In the genomic region with DNA sequence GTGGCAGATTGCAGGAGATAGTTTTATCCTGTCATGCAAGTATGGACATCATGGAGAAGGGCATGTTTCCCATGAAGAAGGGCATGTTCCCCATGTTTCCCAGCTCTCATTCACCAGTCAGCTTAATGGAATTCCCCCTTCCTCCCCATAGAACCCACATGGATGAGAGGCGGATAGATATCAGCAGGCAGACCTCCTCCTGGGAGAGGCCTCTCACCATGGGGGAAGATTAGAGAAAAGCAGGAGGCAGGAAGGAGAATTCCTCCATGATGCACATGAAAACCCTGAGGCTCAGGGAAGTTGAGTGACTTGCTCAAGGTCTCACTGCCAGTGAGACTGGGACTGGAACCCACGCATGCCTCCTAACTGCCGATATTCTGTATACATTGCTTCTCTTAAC, we compare ENCODE assay signal across 12 cellular contexts.
DNase-seq lines count a peak whose midpoint lies in the region; ATAC-seq and TF ChIP-seq lines count a peak whose summit lies in the region.
"Had no signal": no experiment of that assay in that cellular context is flagged by ENCODE, and none has a peak within 500 bp of the region (broad histone marks: within the 10 kb centered on the region; RNA-seq: fewer than 3 reads in every experiment).

No MANE protein-coding gene starts in this region.

- no peak for TF ChIP-seq POLR2A in prostate gland (IDR thresholded peaks at IDR 0.05)

- no peaks in the 10 kb centered on the region for H3K9me3 ChIP-seq in prostate gland
- H3K9me3 ChIP-seq: Caco-2, transverse colon had no signal

- no peaks in the 10 kb centered on the region for H3K27me3 ChIP-seq in prostate gland (replicated peaks; ENCODE audit: insufficient read depth)
- H3K27me3 ChIP-seq: hepatocyte, transverse colon had no signal

- H3K27me3 Mint-ChIP-seq in WTC11 (ENCODE audit: low read depth) = no peaks in the 10 kb centered on the region; the same call in 1 of the 2 replicates

- H3K4me3 Mint-ChIP-seq in WTC11 = no peak overlapping the region

- POLR2A ChIA-PET in WTC11 (lab: Charles Lee) = no interaction called here

- H3K4me3 ChIP-seq in AG10803 (ENCODE audit: low read length) = no peak overlapping the region
- no peak overlapping the region for H3K4me3 ChIP-seq in prostate gland
- H3K4me3 ChIP-seq: hepatocyte, transverse colon had no signal

- H3K27ac Mint-ChIP-seq in WTC11 = peak overlapping the region; percentile 94

- H3K36me3 ChIP-seq in prostate gland = no peaks in the 10 kb centered on the region
- H3K36me3 ChIP-seq: transverse colon had no signal

- H3K36me3 Mint-ChIP-seq in WTC11 = peaks cover 37% of the 10 kb centered on the region

- intact Hi-C loops in prostate gland (cut with DNase I) = no loop called here

- ATAC-seq in GM21723 (IDR thresholded peaks at IDR 0.05; ENCODE audit: unreplicated experiment) (peak; percentile 3), WTC11 (no peak)

- TF ChIP-seq CTCF in AG10803 (conservative IDR thresholded peaks at IDR 0.05; ENCODE audit: low read length) = no peak
- no peak for TF ChIP-seq CTCF in WTC11 (IDR thresholded peaks at IDR 0.05)
- no peak for TF ChIP-seq CTCF in prostate gland (IDR thresholded peaks at IDR 0.05)

- WGBS in prostate gland = 98% methylated on average over 3 of the region's 3 CpGs

- peaks cover 42% of the 10 kb centered on the region for H3K4me1 Mint-ChIP-seq in WTC11

- no peak overlapping the region for H3K27ac ChIP-seq in prostate gland
- H3K27ac ChIP-seq: hepatocyte, transverse colon had no signal

- CTCF ChIA-PET in WTC11 (lab: Charles Lee) = no interaction called here

- peaks cover 16% of the 10 kb centered on the region; the same call in 1 of the 2 replicates for H3K9me3 Mint-ChIP-seq in WTC11

- H3K4me1 ChIP-seq in prostate gland (replicated peaks) = no peaks in the 10 kb centered on the region
- H3K4me1 ChIP-seq: Caco-2 had no signal

- DNase-seq in AG10803 (ENCODE audit: low read depth) (peak; percentile 64), WTC11 (ENCODE audit: low spot score) (no peak), glomerular visceral epithelial cell (ENCODE audit: extremely low spot score) (peak; percentile 78), 8988T (no peak), NCI-H2029 treated with DMSO at 0.1 percent for 48 hours (lab: John Stamatoyannopoulos, UW) (no peak), prostate gland (ENCODE audit: low spot score) (no peak), NOMO-1 (lab: John Stamatoyannopoulos, UW; ENCODE audit: unreplicated experiment in 2 of 2) (no peak)
- DNase-seq: Caco-2, NCI-H187 had no signal

TF ChIP-seq in WTC11, 78 proteins besides CTCF, POLR2A, EP300 and RAD21:
- TF ChIP-seq ZNF671 (CRISPR knock-in tag; IDR thresholded peaks at IDR 0.05) = no peak
- no peak for TF ChIP-seq TEAD4 (CRISPR knock-in tag; IDR thresholded peaks at IDR 0.05)
- no peak for TF ChIP-seq RELA (CRISPR knock-in tag; IDR thresholded peaks at IDR 0.05; ENCODE audit: borderline replicate concordance)
- no peak for TF ChIP-seq JUN (CRISPR knock-in tag; IDR thresholded peaks at IDR 0.05)
- TF ChIP-seq, protein P1, sequence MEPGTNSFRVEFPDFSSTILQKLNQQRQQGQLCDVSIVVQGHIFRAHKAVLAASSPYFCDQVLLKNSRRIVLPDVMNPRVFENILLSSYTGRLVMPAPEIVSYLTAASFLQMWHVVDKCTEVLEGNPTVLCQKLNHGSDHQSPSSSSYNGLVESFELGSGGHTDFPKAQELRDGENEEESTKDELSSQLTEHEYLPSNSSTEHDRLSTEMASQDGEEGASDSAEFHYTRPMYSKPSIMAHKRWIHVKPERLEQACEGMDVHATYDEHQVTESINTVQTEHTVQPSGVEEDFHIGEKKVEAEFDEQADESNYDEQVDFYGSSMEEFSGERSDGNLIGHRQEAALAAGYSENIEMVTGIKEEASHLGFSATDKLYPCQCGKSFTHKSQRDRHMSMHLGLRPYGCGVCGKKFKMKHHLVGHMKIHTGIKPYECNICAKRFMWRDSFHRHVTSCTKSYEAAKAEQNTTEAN (CRISPR knock-in tag; IDR thresholded peaks at IDR 0.05) = no peak
- TF ChIP-seq MXD4 (CRISPR knock-in tag; IDR thresholded peaks at IDR 0.05; ENCODE audit: borderline replicate concordance) = no peak
- no peak for TF ChIP-seq GTF2I (CRISPR knock-in tag; conservative IDR thresholded peaks at IDR 0.05)
- TF ChIP-seq, protein P2, sequence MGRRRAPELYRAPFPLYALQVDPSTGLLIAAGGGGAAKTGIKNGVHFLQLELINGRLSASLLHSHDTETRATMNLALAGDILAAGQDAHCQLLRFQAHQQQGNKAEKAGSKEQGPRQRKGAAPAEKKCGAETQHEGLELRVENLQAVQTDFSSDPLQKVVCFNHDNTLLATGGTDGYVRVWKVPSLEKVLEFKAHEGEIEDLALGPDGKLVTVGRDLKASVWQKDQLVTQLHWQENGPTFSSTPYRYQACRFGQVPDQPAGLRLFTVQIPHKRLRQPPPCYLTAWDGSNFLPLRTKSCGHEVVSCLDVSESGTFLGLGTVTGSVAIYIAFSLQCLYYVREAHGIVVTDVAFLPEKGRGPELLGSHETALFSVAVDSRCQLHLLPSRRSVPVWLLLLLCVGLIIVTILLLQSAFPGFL (CRISPR knock-in tag; IDR thresholded peaks at IDR 0.05; ENCODE audit: borderline replicate concordance) = no peak
- no peak for TF ChIP-seq ZNF219 (CRISPR knock-in tag; IDR thresholded peaks at IDR 0.05; ENCODE audit: borderline replicate concordance)

Comparison
In these comparisons a context has a peak if more than half of its experiments do, and no peak if none do; other contexts are left out.
1. DNase-seq: peak in AG10803 (single experiment) and glomerular visceral epithelial cell (single experiment); none in WTC11 (single experiment), 8988T (single experiment), NCI-H2029 treated with DMSO at 0.1 percent for 48 hours (single experiment), prostate gland (single experiment) and NOMO-1 (0 of 2).